ENCODE assay signal across 1 cellular context in genomic region chr3:52555056-52555455, GRCh38.
TF ChIP-seq lines count a peak whose summit lies in the region.

No MANE protein-coding gene starts in this region.

TF ChIP-seq in GM23338, 12 proteins besides CTCF, POLR2A, EP300 and RAD21 (continued from another document):
- TF ChIP-seq, protein P1, sequence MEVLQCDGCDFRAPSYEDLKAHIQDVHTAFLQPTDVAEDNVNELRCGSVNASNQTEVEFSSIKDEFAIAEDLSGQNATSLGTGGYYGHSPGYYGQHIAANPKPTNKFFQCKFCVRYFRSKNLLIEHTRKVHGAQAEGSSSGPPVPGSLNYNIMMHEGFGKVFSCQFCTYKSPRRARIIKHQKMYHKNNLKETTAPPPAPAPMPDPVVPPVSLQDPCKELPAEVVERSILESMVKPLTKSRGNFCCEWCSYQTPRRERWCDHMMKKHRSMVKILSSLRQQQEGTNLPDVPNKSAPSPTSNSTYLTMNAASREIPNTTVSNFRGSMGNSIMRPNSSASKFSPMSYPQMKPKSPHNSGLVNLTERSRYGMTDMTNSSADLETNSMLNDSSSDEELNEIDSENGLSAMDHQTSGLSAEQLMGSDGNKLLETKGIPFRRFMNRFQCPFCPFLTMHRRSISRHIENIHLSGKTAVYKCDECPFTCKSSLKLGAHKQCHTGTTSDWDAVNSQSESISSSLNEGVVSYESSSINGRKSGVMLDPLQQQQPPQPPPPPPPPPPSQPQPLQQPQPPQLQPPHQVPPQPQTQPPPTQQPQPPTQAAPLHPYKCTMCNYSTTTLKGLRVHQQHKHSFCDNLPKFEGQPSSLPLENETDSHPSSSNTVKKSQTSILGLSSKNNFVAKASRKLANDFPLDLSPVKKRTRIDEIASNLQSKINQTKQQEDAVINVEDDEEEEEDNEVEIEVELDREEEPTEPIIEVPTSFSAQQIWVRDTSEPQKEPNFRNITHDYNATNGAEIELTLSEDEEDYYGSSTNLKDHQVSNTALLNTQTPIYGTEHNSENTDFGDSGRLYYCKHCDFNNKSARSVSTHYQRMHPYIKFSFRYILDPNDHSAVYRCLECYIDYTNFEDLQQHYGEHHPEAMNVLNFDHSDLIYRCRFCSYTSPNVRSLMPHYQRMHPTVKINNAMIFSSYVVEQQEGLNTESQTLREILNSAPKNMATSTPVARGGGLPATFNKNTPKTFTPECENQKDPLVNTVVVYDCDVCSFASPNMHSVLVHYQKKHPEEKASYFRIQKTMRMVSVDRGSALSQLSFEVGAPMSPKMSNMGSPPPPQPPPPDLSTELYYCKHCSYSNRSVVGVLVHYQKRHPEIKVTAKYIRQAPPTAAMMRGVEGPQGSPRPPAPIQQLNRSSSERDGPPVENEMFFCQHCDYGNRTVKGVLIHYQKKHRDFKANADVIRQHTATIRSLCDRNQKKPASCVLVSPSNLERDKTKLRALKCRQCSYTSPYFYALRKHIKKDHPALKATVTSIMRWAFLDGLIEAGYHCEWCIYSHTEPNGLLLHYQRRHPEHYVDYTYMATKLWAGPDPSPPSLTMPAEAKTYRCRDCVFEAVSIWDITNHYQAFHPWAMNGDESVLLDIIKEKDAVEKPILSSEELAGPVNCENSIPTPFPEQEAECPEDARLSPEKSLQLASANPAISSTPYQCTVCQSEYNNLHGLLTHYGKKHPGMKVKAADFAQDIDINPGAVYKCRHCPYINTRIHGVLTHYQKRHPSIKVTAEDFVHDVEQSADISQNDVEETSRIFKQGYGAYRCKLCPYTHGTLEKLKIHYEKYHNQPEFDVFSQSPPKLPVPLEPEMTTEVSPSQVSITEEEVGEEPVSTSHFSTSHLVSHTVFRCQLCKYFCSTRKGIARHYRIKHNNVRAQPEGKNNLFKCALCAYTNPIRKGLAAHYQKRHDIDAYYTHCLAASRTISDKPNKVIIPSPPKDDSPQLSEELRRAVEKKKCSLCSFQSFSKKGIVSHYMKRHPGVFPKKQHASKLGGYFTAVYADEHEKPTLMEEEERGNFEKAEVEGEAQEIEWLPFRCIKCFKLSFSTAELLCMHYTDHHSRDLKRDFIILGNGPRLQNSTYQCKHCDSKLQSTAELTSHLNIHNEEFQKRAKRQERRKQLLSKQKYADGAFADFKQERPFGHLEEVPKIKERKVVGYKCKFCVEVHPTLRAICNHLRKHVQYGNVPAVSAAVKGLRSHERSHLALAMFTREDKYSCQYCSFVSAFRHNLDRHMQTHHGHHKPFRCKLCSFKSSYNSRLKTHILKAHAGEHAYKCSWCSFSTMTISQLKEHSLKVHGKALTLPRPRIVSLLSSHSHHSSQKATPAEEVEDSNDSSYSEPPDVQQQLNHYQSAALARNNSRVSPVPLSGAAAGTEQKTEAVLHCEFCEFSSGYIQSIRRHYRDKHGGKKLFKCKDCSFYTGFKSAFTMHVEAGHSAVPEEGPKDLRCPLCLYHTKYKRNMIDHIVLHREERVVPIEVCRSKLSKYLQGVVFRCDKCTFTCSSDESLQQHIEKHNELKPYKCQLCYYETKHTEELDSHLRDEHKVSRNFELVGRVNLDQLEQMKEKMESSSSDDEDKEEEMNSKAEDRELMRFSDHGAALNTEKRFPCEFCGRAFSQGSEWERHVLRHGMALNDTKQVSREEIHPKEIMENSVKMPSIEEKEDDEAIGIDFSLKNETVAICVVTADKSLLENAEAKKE (CRISPR knock-in tag; IDR thresholded peaks at IDR 0.05) = no peak
- TF ChIP-seq ZNF114 (CRISPR knock-in tag; IDR thresholded peaks at IDR 0.05) = no peak
